In the genomic region with DNA sequence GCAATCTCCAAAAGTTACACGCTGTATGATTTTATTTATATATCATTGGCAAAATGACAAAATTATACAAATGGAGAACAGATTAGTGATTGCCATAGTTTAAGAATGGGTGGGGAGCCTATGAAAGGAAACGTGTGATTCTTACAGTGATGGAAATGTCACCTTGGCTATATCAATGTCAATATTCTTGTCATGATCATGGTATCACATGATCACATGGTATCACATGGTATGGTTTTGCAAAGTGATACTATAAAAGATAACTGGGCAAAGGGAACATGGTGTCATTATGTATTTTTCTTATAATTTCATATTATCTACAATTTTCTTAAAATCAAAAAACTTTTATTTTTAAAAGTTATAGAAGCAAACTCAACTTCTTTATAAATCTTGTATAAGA, we compare ENCODE assay signal across 1 cellular context.
TF ChIP-seq lines count a peak whose summit lies in the region.

No MANE protein-coding gene starts in this region.

TF ChIP-seq in HepG2, 621 proteins besides CTCF, POLR2A, EP300 and RAD21 (continued from another document):
- TF ChIP-seq HNF4G (IDR thresholded peaks at IDR 0.05; ENCODE audit: borderline replicate concordance, low read depth, low read length) (no peak), HNF4G (CRISPR knock-in tag; IDR thresholded peaks at IDR 0.05; ENCODE audit: borderline replicate concordance, low read depth) (no peak), ZNF557 (CRISPR knock-in tag; IDR thresholded peaks at IDR 0.05) (no peak)
